In the genomic region with DNA sequence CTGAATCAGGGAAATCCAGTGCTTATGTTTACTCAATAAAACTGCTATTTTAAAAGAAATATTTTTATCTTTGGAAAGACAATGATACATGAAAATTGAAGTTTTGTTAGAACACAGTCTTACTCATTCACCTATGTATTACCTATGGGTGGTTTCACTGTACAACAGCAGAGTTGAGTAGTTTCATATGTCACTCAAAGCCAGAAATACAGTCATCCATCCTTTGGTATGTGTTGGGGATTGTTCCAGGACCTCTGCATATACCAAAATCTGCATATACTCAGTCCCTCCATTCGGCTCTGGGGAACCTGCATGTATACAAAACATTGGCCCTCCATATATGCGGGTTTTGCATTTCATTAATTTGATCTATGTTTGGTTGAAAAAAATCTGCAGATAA, we compare ENCODE assay signal across 2 cellular contexts.
TF ChIP-seq lines count a peak whose summit lies in the region.

No MANE protein-coding gene starts in this region.

TF ChIP-seq in GM12878, 131 proteins besides CTCF, POLR2A, EP300 and RAD21 (continued from another document):
- TF ChIP-seq, protein P1, sequence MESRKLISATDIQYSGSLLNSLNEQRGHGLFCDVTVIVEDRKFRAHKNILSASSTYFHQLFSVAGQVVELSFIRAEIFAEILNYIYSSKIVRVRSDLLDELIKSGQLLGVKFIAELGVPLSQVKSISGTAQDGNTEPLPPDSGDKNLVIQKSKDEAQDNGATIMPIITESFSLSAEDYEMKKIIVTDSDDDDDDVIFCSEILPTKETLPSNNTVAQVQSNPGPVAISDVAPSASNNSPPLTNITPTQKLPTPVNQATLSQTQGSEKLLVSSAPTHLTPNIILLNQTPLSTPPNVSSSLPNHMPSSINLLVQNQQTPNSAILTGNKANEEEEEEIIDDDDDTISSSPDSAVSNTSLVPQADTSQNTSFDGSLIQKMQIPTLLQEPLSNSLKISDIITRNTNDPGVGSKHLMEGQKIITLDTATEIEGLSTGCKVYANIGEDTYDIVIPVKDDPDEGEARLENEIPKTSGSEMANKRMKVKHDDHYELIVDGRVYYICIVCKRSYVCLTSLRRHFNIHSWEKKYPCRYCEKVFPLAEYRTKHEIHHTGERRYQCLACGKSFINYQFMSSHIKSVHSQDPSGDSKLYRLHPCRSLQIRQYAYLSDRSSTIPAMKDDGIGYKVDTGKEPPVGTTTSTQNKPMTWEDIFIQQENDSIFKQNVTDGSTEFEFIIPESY (IDR thresholded peaks at IDR 0.05): no peak
- TF ChIP-seq, protein P2, sequence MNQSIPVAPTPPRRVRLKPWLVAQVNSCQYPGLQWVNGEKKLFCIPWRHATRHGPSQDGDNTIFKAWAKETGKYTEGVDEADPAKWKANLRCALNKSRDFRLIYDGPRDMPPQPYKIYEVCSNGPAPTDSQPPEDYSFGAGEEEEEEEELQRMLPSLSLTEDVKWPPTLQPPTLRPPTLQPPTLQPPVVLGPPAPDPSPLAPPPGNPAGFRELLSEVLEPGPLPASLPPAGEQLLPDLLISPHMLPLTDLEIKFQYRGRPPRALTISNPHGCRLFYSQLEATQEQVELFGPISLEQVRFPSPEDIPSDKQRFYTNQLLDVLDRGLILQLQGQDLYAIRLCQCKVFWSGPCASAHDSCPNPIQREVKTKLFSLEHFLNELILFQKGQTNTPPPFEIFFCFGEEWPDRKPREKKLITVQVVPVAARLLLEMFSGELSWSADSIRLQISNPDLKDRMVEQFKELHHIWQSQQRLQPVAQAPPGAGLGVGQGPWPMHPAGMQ (IDR thresholded peaks at IDR 0.05; ENCODE audit: borderline replicate concordance): no peak
- no peak for TF ChIP-seq SPI1 (IDR thresholded peaks at IDR 0.05; ENCODE audit: borderline replicate concordance, insufficient read depth, low read depth, low read length)
- TF ChIP-seq, protein P3, sequence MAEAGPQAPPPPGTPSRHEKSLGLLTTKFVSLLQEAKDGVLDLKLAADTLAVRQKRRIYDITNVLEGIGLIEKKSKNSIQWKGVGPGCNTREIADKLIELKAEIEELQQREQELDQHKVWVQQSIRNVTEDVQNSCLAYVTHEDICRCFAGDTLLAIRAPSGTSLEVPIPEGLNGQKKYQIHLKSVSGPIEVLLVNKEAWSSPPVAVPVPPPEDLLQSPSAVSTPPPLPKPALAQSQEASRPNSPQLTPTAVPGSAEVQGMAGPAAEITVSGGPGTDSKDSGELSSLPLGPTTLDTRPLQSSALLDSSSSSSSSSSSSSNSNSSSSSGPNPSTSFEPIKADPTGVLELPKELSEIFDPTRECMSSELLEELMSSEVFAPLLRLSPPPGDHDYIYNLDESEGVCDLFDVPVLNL (IDR thresholded peaks at IDR 0.05; ENCODE audit: low read depth, low read length): no peak
- no peak for TF ChIP-seq NR2C2 (IDR thresholded peaks at IDR 0.05; ENCODE audit: borderline replicate concordance, control insufficient read depth, insufficient read length, low read depth)
- TF ChIP-seq FOS (IDR thresholded peaks at IDR 0.05; ENCODE audit: borderline replicate concordance, extremely low read depth, insufficient read length): no peak

TF ChIP-seq in SK-N-SH treated with all-trans-retinoic acid at 6 μM for 48 hours, 23 proteins besides CTCF, POLR2A, EP300 and RAD21 (continued from another document):
- TF ChIP-seq, protein P4, sequence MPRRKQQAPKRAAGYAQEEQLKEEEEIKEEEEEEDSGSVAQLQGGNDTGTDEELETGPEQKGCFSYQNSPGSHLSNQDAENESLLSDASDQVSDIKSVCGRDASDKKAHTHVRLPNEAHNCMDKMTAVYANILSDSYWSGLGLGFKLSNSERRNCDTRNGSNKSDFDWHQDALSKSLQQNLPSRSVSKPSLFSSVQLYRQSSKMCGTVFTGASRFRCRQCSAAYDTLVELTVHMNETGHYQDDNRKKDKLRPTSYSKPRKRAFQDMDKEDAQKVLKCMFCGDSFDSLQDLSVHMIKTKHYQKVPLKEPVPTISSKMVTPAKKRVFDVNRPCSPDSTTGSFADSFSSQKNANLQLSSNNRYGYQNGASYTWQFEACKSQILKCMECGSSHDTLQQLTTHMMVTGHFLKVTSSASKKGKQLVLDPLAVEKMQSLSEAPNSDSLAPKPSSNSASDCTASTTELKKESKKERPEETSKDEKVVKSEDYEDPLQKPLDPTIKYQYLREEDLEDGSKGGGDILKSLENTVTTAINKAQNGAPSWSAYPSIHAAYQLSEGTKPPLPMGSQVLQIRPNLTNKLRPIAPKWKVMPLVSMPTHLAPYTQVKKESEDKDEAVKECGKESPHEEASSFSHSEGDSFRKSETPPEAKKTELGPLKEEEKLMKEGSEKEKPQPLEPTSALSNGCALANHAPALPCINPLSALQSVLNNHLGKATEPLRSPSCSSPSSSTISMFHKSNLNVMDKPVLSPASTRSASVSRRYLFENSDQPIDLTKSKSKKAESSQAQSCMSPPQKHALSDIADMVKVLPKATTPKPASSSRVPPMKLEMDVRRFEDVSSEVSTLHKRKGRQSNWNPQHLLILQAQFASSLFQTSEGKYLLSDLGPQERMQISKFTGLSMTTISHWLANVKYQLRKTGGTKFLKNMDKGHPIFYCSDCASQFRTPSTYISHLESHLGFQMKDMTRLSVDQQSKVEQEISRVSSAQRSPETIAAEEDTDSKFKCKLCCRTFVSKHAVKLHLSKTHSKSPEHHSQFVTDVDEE (CRISPR knock-in tag; IDR thresholded peaks at IDR 0.05): no peak
- TF ChIP-seq, protein P5, sequence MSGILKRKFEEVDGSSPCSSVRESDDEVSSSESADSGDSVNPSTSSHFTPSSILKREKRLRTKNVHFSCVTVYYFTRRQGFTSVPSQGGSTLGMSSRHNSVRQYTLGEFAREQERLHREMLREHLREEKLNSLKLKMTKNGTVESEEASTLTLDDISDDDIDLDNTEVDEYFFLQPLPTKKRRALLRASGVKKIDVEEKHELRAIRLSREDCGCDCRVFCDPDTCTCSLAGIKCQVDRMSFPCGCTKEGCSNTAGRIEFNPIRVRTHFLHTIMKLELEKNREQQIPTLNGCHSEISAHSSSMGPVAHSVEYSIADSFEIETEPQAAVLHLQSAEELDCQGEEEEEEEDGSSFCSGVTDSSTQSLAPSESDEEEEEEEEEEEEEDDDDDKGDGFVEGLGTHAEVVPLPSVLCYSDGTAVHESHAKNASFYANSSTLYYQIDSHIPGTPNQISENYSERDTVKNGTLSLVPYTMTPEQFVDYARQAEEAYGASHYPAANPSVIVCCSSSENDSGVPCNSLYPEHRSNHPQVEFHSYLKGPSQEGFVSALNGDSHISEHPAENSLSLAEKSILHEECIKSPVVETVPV (CRISPR knock-in tag; IDR thresholded peaks at IDR 0.05): no peak
- TF ChIP-seq RARB (CRISPR knock-in tag; IDR thresholded peaks at IDR 0.05): no peak
- TF ChIP-seq, protein P6, sequence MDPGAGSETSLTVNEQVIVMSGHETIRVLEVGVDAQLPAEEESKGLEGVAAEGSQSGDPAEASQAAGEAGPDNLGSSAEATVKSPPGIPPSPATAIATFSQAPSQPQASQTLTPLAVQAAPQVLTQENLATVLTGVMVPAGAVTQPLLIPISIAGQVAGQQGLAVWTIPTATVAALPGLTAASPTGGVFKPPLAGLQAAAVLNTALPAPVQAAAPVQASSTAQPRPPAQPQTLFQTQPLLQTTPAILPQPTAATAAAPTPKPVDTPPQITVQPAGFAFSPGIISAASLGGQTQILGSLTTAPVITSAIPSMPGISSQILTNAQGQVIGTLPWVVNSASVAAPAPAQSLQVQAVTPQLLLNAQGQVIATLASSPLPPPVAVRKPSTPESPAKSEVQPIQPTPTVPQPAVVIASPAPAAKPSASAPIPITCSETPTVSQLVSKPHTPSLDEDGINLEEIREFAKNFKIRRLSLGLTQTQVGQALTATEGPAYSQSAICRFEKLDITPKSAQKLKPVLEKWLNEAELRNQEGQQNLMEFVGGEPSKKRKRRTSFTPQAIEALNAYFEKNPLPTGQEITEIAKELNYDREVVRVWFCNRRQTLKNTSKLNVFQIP (CRISPR knock-in tag; IDR thresholded peaks at IDR 0.05; ENCODE audit: borderline replicate concordance, low read depth): no peak
- no peak for TF ChIP-seq PPARA (CRISPR knock-in tag; IDR thresholded peaks at IDR 0.05; ENCODE audit: borderline replicate concordance)
- TF ChIP-seq SNAI2 (CRISPR knock-in tag; IDR thresholded peaks at IDR 0.05): no peak
- TF ChIP-seq CSDC2 (CRISPR knock-in tag; IDR thresholded peaks at IDR 0.05): no peak
- no peak for TF ChIP-seq ARNTL (CRISPR knock-in tag; IDR thresholded peaks at IDR 0.05; ENCODE audit: borderline replicate concordance, low read depth)
- no peak for TF ChIP-seq TCF4 (CRISPR knock-in tag; IDR thresholded peaks at IDR 0.05; ENCODE audit: borderline replicate concordance)
